In genomic region chr4:151801547-151802516, GRCh38 we compare ENCODE assay signal across 8 cellular contexts. TPM values are rescaled to one million over a fixed set of nuclear protein-coding genes. Genes with fewer than 3 reads are reported as not detected.
A peak's percentile ranks its signal among the peaks of the same experiment; 100 is the strongest.
DNase-seq lines count a peak whose midpoint lies in the region; ATAC-seq and TF ChIP-seq lines count a peak whose summit lies in the region.

No MANE protein-coding gene starts in this region.

- no peaks in the 10 kb centered on the region for H3K9me3 Mint-ChIP-seq in activated CD4-positive, alpha-beta memory T cell treated with anti-CD3 and anti-CD28 coated beads, Interleukin-2, amount 10 ng/mL, durations not matched to agents 7 days and 5 days
- H3K9me3 Mint-ChIP-seq in endothelial cell (ENCODE audit: unreplicated experiment): no peaks in the 10 kb centered on the region

- no peaks in the 10 kb centered on the region for H3K36me3 ChIP-seq in parathyroid adenoma (ENCODE audit: control insufficient read depth, insufficient read depth, low read length)
- no peaks in the 10 kb centered on the region for H3K36me3 ChIP-seq in sigmoid colon

- TF ChIP-seq CTCF in AG09309 (IDR thresholded peaks at IDR 0.05; ENCODE audit: control insufficient read depth, insufficient read depth, low read depth, low read length, missing control alignments): peak; percentile 58
- peak; percentile 78 for TF ChIP-seq CTCF in GM13977 (IDR thresholded peaks at IDR 0.05; ENCODE audit: extremely low read depth, insufficient read depth, missing control alignments)
- peak; percentile 98 for TF ChIP-seq CTCF in endothelial cell (IDR thresholded peaks at IDR 0.05; ENCODE audit: unreplicated experiment)
- peak; percentile 52 for TF ChIP-seq CTCF in parathyroid adenoma (IDR thresholded peaks at IDR 0.05)
- peak in 2 of 4 experiments; percentile 24 to 62 for TF ChIP-seq CTCF in sigmoid colon (IDR thresholded peaks at IDR 0.05)

- no peak for TF ChIP-seq POLR2A in sigmoid colon (IDR thresholded peaks at IDR 0.05)

- no peak overlapping the region for H3K4me3 Mint-ChIP-seq in activated CD4-positive, alpha-beta memory T cell treated with anti-CD3 and anti-CD28 coated beads, Interleukin-2, amount 10 ng/mL, durations not matched to agents 7 days and 5 days
- no peak overlapping the region for H3K4me3 Mint-ChIP-seq in endothelial cell (ENCODE audit: unreplicated experiment)

- H3K4me3 ChIP-seq in AG09309 (ENCODE audit: control insufficient read depth, low read depth, low read length): no peak overlapping the region
- H3K4me3 ChIP-seq in parathyroid adenoma (ENCODE audit: low read depth, low read length): no peak overlapping the region
- H3K4me3 ChIP-seq in sigmoid colon: no peak overlapping the region

- H3K4me1 Mint-ChIP-seq in activated CD4-positive, alpha-beta memory T cell treated with anti-CD3 and anti-CD28 coated beads, Interleukin-2, amount 10 ng/mL, durations not matched to agents 7 days and 5 days: no peaks in the 10 kb centered on the region
- no peaks in the 10 kb centered on the region for H3K4me1 Mint-ChIP-seq in endothelial cell (ENCODE audit: unreplicated experiment)

- H3K27ac ChIP-seq in parathyroid adenoma (no peak overlapping the region), sigmoid colon (no peak overlapping the region)

- intact Hi-C loops in sigmoid colon (cut with DNase I): no loop called here

- no peak for ATAC-seq in HG03097 (IDR thresholded peaks at IDR 0.05; ENCODE audit: low FRiP score, unreplicated experiment)

- H3K4me1 ChIP-seq in parathyroid adenoma (no peaks in the 10 kb centered on the region), sigmoid colon (peaks cover 0 to 8% (median 6%) of the 10 kb centered on the region in 4 donors)

- TF ChIP-seq EP300 in sigmoid colon (IDR thresholded peaks at IDR 0.05): no peak

- H3K9ac ChIP-seq in parathyroid adenoma: no peak overlapping the region

- no peaks in the 10 kb centered on the region for H3K79me2 ChIP-seq in parathyroid adenoma

- 63 to 65% methylated on average over 15 of the region's 15 CpGs for WGBS in sigmoid colon, 2 donors

- no peak overlapping the region for H2AFZ ChIP-seq in parathyroid adenoma

- no peak overlapping the region for H3K27ac Mint-ChIP-seq in activated CD4-positive, alpha-beta memory T cell treated with anti-CD3 and anti-CD28 coated beads, Interleukin-2, amount 10 ng/mL, durations not matched to agents 7 days and 5 days
- H3K27ac Mint-ChIP-seq in endothelial cell (ENCODE audit: unreplicated experiment): no peak overlapping the region

- no peaks in the 10 kb centered on the region for H3K36me3 Mint-ChIP-seq in activated CD4-positive, alpha-beta memory T cell treated with anti-CD3 and anti-CD28 coated beads, Interleukin-2, amount 10 ng/mL, durations not matched to agents 7 days and 5 days (ENCODE audit: low read depth)
- no peaks in the 10 kb centered on the region for H3K36me3 Mint-ChIP-seq in endothelial cell (ENCODE audit: low read depth, unreplicated experiment)

- POLR2A ChIA-PET in activated CD4-positive, alpha-beta memory T cell treated with anti-CD3 and anti-CD28 coated beads, Interleukin-2, amount 10 ng/mL, durations not matched to agents 7 days and 5 days (lab: Charles Lee): no interaction called here

- CTCF ChIA-PET in activated CD4-positive, alpha-beta memory T cell treated with anti-CD3 and anti-CD28 coated beads, Interleukin-2, amount 10 ng/mL, durations not matched to agents 7 days and 5 days (lab: Charles Lee): interaction anchor here (0.7 to 2.9 kb wide), 15 partner anchors 8 to 571 kb away, joined by 3 to 19 read pairs (median 4); no protein-coding TSS in a partner anchor

- H3K9me3 ChIP-seq in parathyroid adenoma (ENCODE audit: control insufficient read depth, low read length) (no peaks in the 10 kb centered on the region), sigmoid colon (no peaks in the 10 kb centered on the region)

- no peak for DNase-seq in AG09309 (ENCODE audit: low read depth)
- DNase-seq in GM13977 (ENCODE audit: low spot score): peak; percentile 30
- DNase-seq in NCI-H2029 treated with DMSO at 0.1 percent for 48 hours (lab: John Stamatoyannopoulos, UW): peak; percentile 3
- peak; percentile 63 for DNase-seq in activated CD4-positive, alpha-beta memory T cell treated with anti-CD3 and anti-CD28 coated beads, Interleukin-2, amount 10 ng/mL, durations not matched to agents 7 days and 5 days
- peak; percentile 60 for DNase-seq in endothelial cell (ENCODE audit: low spot score)
- no peak for DNase-seq in sigmoid colon

- in situ Hi-C loops in GM13977 (cut with MboI; ENCODE audit: low pct_unique_long_range_greater_than_20kb, low sequenced_read_pairs, unreplicated experiment): no loop called here

- no peak overlapping the region for H3K4me2 ChIP-seq in parathyroid adenoma (ENCODE audit: low read length)

- H3K27me3 ChIP-seq in parathyroid adenoma (ENCODE audit: control insufficient read depth, insufficient read depth, low read length) (no peaks in the 10 kb centered on the region), sigmoid colon (no peaks in the 10 kb centered on the region)

- H3K27me3 Mint-ChIP-seq in activated CD4-positive, alpha-beta memory T cell treated with anti-CD3 and anti-CD28 coated beads, Interleukin-2, amount 10 ng/mL, durations not matched to agents 7 days and 5 days: no peaks in the 10 kb centered on the region
- H3K27me3 Mint-ChIP-seq in endothelial cell (ENCODE audit: unreplicated experiment): no peaks in the 10 kb centered on the region

RNA-seq across cellular contexts. Expression of gene GATB, which starts 41.0 kb away (rescaled TPM):
- total RNA-seq in activated CD4-positive, alpha-beta memory T cell treated with anti-CD3 and anti-CD28 coated beads, Interleukin-2, amount 10 ng/mL, durations not matched to agents 7 days and 5 days: 10 to 100 TPM; 13.1 to 14.0 TPM
- total RNA-seq in endothelial cell (ENCODE audit: unreplicated experiment): 16.6 TPM
- 10 to 100 TPM; 11.1 to 22.1 (median 17.6) TPM for total RNA-seq in sigmoid colon
- 10 to 100 TPM; 15.0 to 21.3 (median 15.1) TPM for polyA plus RNA-seq in sigmoid colon

Comparison
In these comparisons a context has a peak if more than half of its experiments do, and no peak if none do; other contexts are left out.
1. DNase-seq: peak in GM13977 (single experiment), NCI-H2029 treated with DMSO at 0.1 percent for 48 hours (single experiment), activated CD4-positive, alpha-beta memory T cell treated with anti-CD3 and anti-CD28 coated beads, Interleukin-2, amount 10 ng/mL, durations not matched to agents 7 days and 5 days (single experiment) and endothelial cell (single experiment); none in AG09309 (single experiment) and sigmoid colon (single experiment).